24 cellular contexts compared by ENCODE assay signal in genomic region chr14:79150226-79150625, GRCh38.
"Had no signal": no experiment of that assay in that cellular context is flagged by ENCODE, and none has a peak within 500 bp of the region (broad histone marks: within the 10 kb centered on the region; RNA-seq: fewer than 3 reads in every experiment).

No MANE protein-coding gene starts in this region.

- ATAC-seq: effector memory CD8-positive, alpha-beta T cell; esophagus mucosa; foreskin keratinocyte; gastrocnemius medialis; gastroesophageal sphincter; heart left ventricle; heart right ventricle had no signal

- H3K27ac Mint-ChIP-seq: dendritic cell treated with granulocyte-macrophage colony-stimulating factor and Interleukin-4, amounts not matched to agents 40 ng/mL and 50 ng/mL, for 4 days; effector memory CD8-positive, alpha-beta T cell; endodermal cell had no signal

- H3K27me3 ChIP-seq: colonic mucosa, dorsolateral prefrontal cortex, esophagus muscularis mucosa, esophagus squamous epithelium, foreskin keratinocyte, gastrocnemius medialis, gastroesophageal sphincter, heart left ventricle, heart right ventricle had no signal

- H3K9me3 ChIP-seq: colonic mucosa, esophagus muscularis mucosa, esophagus squamous epithelium, gastrocnemius medialis, gastroesophageal sphincter, heart left ventricle, heart right ventricle had no signal

- H3K4me3 ChIP-seq: colonic mucosa, coronary artery, dorsolateral prefrontal cortex, esophagus muscularis mucosa, esophagus squamous epithelium, gastrocnemius medialis, gastroesophageal sphincter, heart left ventricle, heart right ventricle had no signal

- H3K27ac ChIP-seq: colonic mucosa, coronary artery, dorsolateral prefrontal cortex, epithelial cell of prostate, esophagus muscularis mucosa, esophagus squamous epithelium, foreskin keratinocyte, gastrocnemius medialis, gastroesophageal sphincter, heart left ventricle, heart right ventricle had no signal

- H3K4me3 Mint-ChIP-seq: dendritic cell treated with granulocyte-macrophage colony-stimulating factor and Interleukin-4, amounts not matched to agents 40 ng/mL and 50 ng/mL, for 4 days; effector memory CD8-positive, alpha-beta T cell; endodermal cell had no signal

- H3K4me1 Mint-ChIP-seq: endodermal cell had no signal

- H3K9me3 Mint-ChIP-seq: dendritic cell treated with granulocyte-macrophage colony-stimulating factor and Interleukin-4, amounts not matched to agents 40 ng/mL and 50 ng/mL, for 4 days; endodermal cell had no signal

- DNase-seq: colonic mucosa; cortex of kidney; dermis blood vessel endothelial cell; dorsolateral prefrontal cortex; effector CD4-positive, alpha-beta T cell; effector CD8-positive, alpha-beta T cell; effector memory CD4-positive, alpha-beta T cell; effector memory CD8-positive, alpha-beta T cell; endodermal cell; erythroblast; esophagus squamous epithelium; foreskin fibroblast; foreskin keratinocyte; foreskin melanocyte; gastrocnemius medialis; glutamatergic neuron; heart left ventricle; heart right ventricle had no signal

- H3K27me3 Mint-ChIP-seq: dendritic cell treated with granulocyte-macrophage colony-stimulating factor and Interleukin-4, amounts not matched to agents 40 ng/mL and 50 ng/mL, for 4 days; effector memory CD8-positive, alpha-beta T cell had no signal

- H3K4me1 ChIP-seq: colonic mucosa, esophagus muscularis mucosa, esophagus squamous epithelium, foreskin keratinocyte, gastrocnemius medialis, gastroesophageal sphincter, heart left ventricle, heart right ventricle had no signal

- H3K36me3 ChIP-seq: colonic mucosa, esophagus muscularis mucosa, esophagus squamous epithelium, gastrocnemius medialis, gastroesophageal sphincter, heart left ventricle, heart right ventricle had no signal
